In the genomic region with DNA sequence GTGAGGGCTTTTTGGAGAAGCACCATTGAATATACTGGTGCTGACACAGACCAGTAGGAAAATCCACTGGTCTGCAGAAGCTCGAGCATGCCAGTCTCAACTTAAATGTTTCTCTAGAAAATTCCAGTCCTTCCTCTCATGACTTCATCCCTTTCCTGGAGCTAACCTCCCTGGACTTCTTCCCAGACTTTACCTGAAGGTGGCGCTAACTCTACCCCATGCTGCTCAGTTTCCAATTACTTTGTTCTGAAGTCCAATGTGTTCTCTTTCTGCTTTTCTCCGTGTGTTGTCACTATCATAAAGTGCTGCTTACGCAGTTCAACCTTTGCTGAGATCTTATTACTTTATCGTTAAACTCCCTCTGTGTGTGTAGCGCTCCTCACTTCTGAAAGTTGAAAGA, we compare ENCODE assay signal across 8 cellular contexts.
DNase-seq lines count a peak whose midpoint lies in the region; ATAC-seq, FAIRE-seq and TF ChIP-seq lines count a peak whose summit lies in the region.
"Not testable (repeated sequence)": the region's sequence is repeated elsewhere in the genome, so short reads cannot be mapped to it uniquely, and the experiment has no call there.

No MANE protein-coding gene starts in this region.

- TF ChIP-seq CTCF in 22Rv1 (IDR thresholded peaks at IDR 0.05) (peak; percentile 33), DND-41 (IDR thresholded peaks at IDR 0.05; ENCODE audit: borderline replicate concordance, extremely low read depth, low read length, poor library complexity, severe bottlenecking) (peak; percentile 3), NB4 (IDR thresholded peaks at IDR 0.05; ENCODE audit: low read depth, low read length) (peak; percentile 30), OCI-LY7 (conservative IDR thresholded peaks at IDR 0.05; ENCODE audit: low read length) (peak; percentile 36; the same call in 1 of the 2 replicates), WERI-Rb-1 (IDR thresholded peaks at IDR 0.05; ENCODE audit: low read depth, low read length) (peak; percentile 48)
- not testable (repeated sequence) for TF ChIP-seq CTCF in epithelial cell of esophagus (IDR thresholded peaks at IDR 0.05; ENCODE audit: insufficient read depth, low read depth, low read length, missing control alignments)

- not testable (repeated sequence) for H3K9me3 ChIP-seq in DND-41 (ENCODE audit: insufficient read depth, low read length, severe bottlenecking); OCI-LY7 (ENCODE audit: low read length); WERI-Rb-1 (ENCODE audit: severe bottlenecking)

- H3K4me3 ChIP-seq in DND-41 (ENCODE audit: low read depth in 1 of 2, low read length in 2 of 2); NB4 (ENCODE audit: low read depth, low read length); OCI-LY7 (ENCODE audit: low read depth, low read length, poor library complexity, severe bottlenecking); WERI-Rb-1 (ENCODE audit: low read depth, low read length); epithelial cell of esophagus (ENCODE audit: low read length): not testable (repeated sequence)

- TF ChIP-seq POLR2A in NB4 (IDR thresholded peaks at IDR 0.05; ENCODE audit: extremely low read depth, insufficient read length) = not testable (repeated sequence)

- H3K27me3 ChIP-seq in DND-41 (ENCODE audit: insufficient read depth, low read length, poor library complexity); WERI-Rb-1 (ENCODE audit: insufficient read depth, low read depth, severe bottlenecking): not testable (repeated sequence)

- POLR2A ChIA-PET in OCI-LY7 (lab: Charles Lee) = not testable (repeated sequence)

- H3K79me2 ChIP-seq in DND-41 (ENCODE audit: insufficient read depth, low read length); OCI-LY7 (ENCODE audit: insufficient read depth, low read depth, low read length): not testable (repeated sequence)

- not testable (repeated sequence) for H2AFZ ChIP-seq in DND-41 (ENCODE audit: low read depth, low read length); OCI-LY7 (ENCODE audit: low read length)

- not testable (repeated sequence) for H3K4me1 ChIP-seq in DND-41 (ENCODE audit: insufficient read depth, low read length); OCI-LY7 (ENCODE audit: insufficient read depth, low read length, poor library complexity, severe bottlenecking)

- ATAC-seq in DND-41 (ENCODE audit: insufficient read depth, low read depth) = not testable (repeated sequence)

- H3K9me2 ChIP-seq in OCI-LY7 (ENCODE audit: insufficient read depth, low read length) = not testable (repeated sequence)

- FAIRE-seq in urothelium cell line (lab: Jason Lieb, UNC) = peak; percentile 62

- BruUV-seq in OCI-LY7 (replicated peaks; lab: Mats Ljungman, UMichigan) = not testable (repeated sequence)

- CTCF ChIA-PET in OCI-LY7 (lab: Charles Lee; ENCODE audit: unreplicated experiment) = not testable (repeated sequence)

- intact Hi-C loops in OCI-LY7 (cut with micrococcal nuclease; ENCODE audit: unreplicated experiment) = not testable (repeated sequence)

- H3K27ac ChIP-seq in 22Rv1; DND-41 (ENCODE audit: low read length); OCI-LY7 (ENCODE audit: low read depth, low read length, poor library complexity, severe bottlenecking); WERI-Rb-1: not testable (repeated sequence)

- H3K36me3 ChIP-seq in DND-41 (ENCODE audit: insufficient read depth, low read length); OCI-LY7 (ENCODE audit: insufficient read depth, low read length); WERI-Rb-1: not testable (repeated sequence)

- H3K4me2 ChIP-seq in DND-41 (ENCODE audit: insufficient read depth, low read length); OCI-LY7 (ENCODE audit: low read length): not testable (repeated sequence)

- H4K20me1 ChIP-seq in DND-41 (ENCODE audit: insufficient read depth, low read length); OCI-LY7 (ENCODE audit: insufficient read depth, low read length): not testable (repeated sequence)

- not testable (repeated sequence) for DNase-seq in DND-41; OCI-LY7 (ENCODE audit: low spot score); urothelium cell line (ENCODE audit: low spot score)
- DNase-seq in HT-29 (ENCODE audit: low spot score) (peak; percentile 11), NB4 (ENCODE audit: low read depth) (peak; percentile 6), WERI-Rb-1 (peak; percentile 61), epithelial cell of esophagus (ENCODE audit: low read depth) (peak; percentile 1)

- not testable (repeated sequence) for H3K9ac ChIP-seq in DND-41 (ENCODE audit: low read depth, low read length)
